In genomic region chr11:34655335-34656008, GRCh38 we compare ENCODE assay signal across 8 cellular contexts. TPM values are rescaled to one million over a fixed set of nuclear protein-coding genes. Genes with fewer than 3 reads are reported as not detected.
A peak's percentile ranks its signal among the peaks of the same experiment; 100 is the strongest.
DNase-seq lines count a peak whose midpoint lies in the region; ATAC-seq and TF ChIP-seq lines count a peak whose summit lies in the region.
"Had no signal": no experiment of that assay in that cellular context is flagged by ENCODE, and none has a peak within 500 bp of the region (broad histone marks: within the 10 kb centered on the region; RNA-seq: fewer than 3 reads in every experiment).

No MANE protein-coding gene starts in this region.

- 37 to 42% (median 40%) methylated on average over 2 of the region's 2 CpGs for WGBS in adrenal gland, 4 donors
- 57% methylated on average over 2 of the region's 2 CpGs for WGBS in suprapubic skin

- TF ChIP-seq RAD21 in HCT116 (IDR thresholded peaks at IDR 0.05; ENCODE audit: low read depth) = no peak

- H3K4me3 ChIP-seq in HCT116 (replicated peaks in 1 of 2; ENCODE audit: low read depth in 1 of 2, low read length in 2 of 2) = no peak overlapping the region
- no peak overlapping the region for H3K4me3 ChIP-seq in adrenal gland
- no peak overlapping the region for H3K4me3 ChIP-seq in suprapubic skin

- H3K27me3 ChIP-seq in HCT116 (ENCODE audit: insufficient read depth, low read length) (no peaks in the 10 kb centered on the region), adrenal gland (no peaks in the 10 kb centered on the region), suprapubic skin (no peaks in the 10 kb centered on the region)

- no peaks in the 10 kb centered on the region for H4K20me1 ChIP-seq in HCT116 (ENCODE audit: insufficient read depth)

- H3K9ac ChIP-seq in HCT116 (ENCODE audit: low read length) = peak overlapping the region; percentile 57

- POLR2A ChIA-PET in HCT116 (lab: Charles Lee) = interaction anchor here (0.6 to 2.8 kb wide), 11 partner anchors 11 to 90 kb away, joined by 3 to 12 read pairs (median 4); partner anchors contain the start of gene EHF

- RAD21 ChIA-PET in HCT116 (lab: Charles Lee; ENCODE audit: low non-redundant PET in 1 of 2, low total read pairs in 2 of 2, uncharacterized antibody in 2 of 2, unreplicated experiment in 2 of 2) = interaction anchor here in 1 of 2 experiments (0.7 to 2.8 kb wide), 4 partner anchors 24 to 69 kb away, joined by 3 to 10 read pairs (median 4); no protein-coding TSS in a partner anchor

- H3K79me2 ChIP-seq in HCT116 (ENCODE audit: insufficient read depth, low read length) = no peaks in the 10 kb centered on the region

- H3K36me3 ChIP-seq in HCT116 (ENCODE audit: control insufficient read depth in 1 of 2, insufficient read depth in 2 of 2, low read length in 2 of 2) = peaks cover 0 to 27% of the 10 kb centered on the region in 2 experiments; a peak in 1 of 4 replicates
- no peaks in the 10 kb centered on the region for H3K36me3 ChIP-seq in adrenal gland (replicated peaks in 1 of 2)
- peaks cover 15% of the 10 kb centered on the region for H3K36me3 ChIP-seq in suprapubic skin

- no TSS peak for BruUV-seq in HCT116 (replicated peaks; lab: Mats Ljungman, UMichigan)

- intact Hi-C loops in HCT116 (cut with micrococcal nuclease) (loop anchor here (2.0 to 10.0 kb wide), 3 partner anchors 25 to 239 kb away; no protein-coding TSS in a partner anchor), adrenal gland (cut with DNase I) (no loop called here)

- TF ChIP-seq POLR2A in HCT116 (IDR thresholded peaks at IDR 0.05; ENCODE audit: borderline replicate concordance, extremely low read depth, insufficient read depth, insufficient read length) (no peak), adrenal gland (IDR thresholded peaks at IDR 0.05) (no peak), suprapubic skin (IDR thresholded peaks at IDR 0.05) (no peak)

- TF ChIP-seq CTCF in HCT116 (IDR thresholded peaks at IDR 0.05 in 2 of 3, conservative IDR thresholded peaks at IDR 0.05 in 1 of 3; ENCODE audit: borderline replicate concordance in 1 of 3, insufficient read depth in 1 of 3, low read depth in 2 of 3, low read length in 2 of 3) (no peak), adrenal gland (IDR thresholded peaks at IDR 0.05) (no peak), suprapubic skin (IDR thresholded peaks at IDR 0.05) (no peak)

- ATAC-seq in HCT116 = no peak

- peaks cover 35 to 60% of the 10 kb centered on the region in 2 experiments for H3K4me1 ChIP-seq in HCT116 (ENCODE audit: control insufficient read depth in 1 of 2, insufficient read depth in 2 of 2, low read length in 2 of 2)
- H3K4me1 ChIP-seq in adrenal gland (replicated peaks in 1 of 2) = peaks cover 15 to 31% of the 10 kb centered on the region in 2 donors
- peaks cover 42% of the 10 kb centered on the region for H3K4me1 ChIP-seq in suprapubic skin

- no peak for TF ChIP-seq EP300 in suprapubic skin (IDR thresholded peaks at IDR 0.05)

- H3K27ac ChIP-seq in HCT116 (ENCODE audit: low read depth, low read length) (peak overlapping the region; percentile 50; the same call in 1 of the 2 replicates), adrenal gland (peak overlapping the region; percentile 3 to 94 (median 83)), suprapubic skin (peak overlapping the region; percentile 85)

- no peaks in the 10 kb centered on the region for H3K9me2 ChIP-seq in HCT116 (ENCODE audit: insufficient read depth)

- DNase-seq in HCT116 (ENCODE audit: low read depth, low spot score) (no peak), adrenal gland (peak in 1 of 7 donors; percentile 57), hepatic stellate cell (ENCODE audit: low spot score) (peak; percentile 20), suprapubic skin (ENCODE audit: low spot score in 2 of 2) (no peak), C1 segment of cervical spinal cord (lab: John Stamatoyannopoulos, UW) (no peak), KG1 (lab: John Stamatoyannopoulos, UW) (no peak)
- no peak for DNase-seq in activated T-cell treated with anti-CD3 and anti-CD28 coated beads, Interleukin-2, amount 50 U/mL, for 48 hours
- DNase-seq: dermis blood vessel endothelial cell had no signal

- CTCF ChIA-PET in HCT116 (lab: Charles Lee) = interaction anchor here (1.3 to 1.6 kb wide), 4 partner anchors 8 to 54 kb away, joined by 3 to 4 read pairs (median 3); no protein-coding TSS in a partner anchor

- peak overlapping the region; percentile 60 for H3K4me2 ChIP-seq in HCT116 (ENCODE audit: low read length)

- H2AFZ ChIP-seq in HCT116 (ENCODE audit: low read depth, low read length, poor library complexity, severe bottlenecking) = no peak overlapping the region

- H3K9me3 ChIP-seq in HCT116 (ENCODE audit: control insufficient read depth in 1 of 2, insufficient read depth in 1 of 2, low read depth in 1 of 2, low read length in 2 of 2) (no peaks in the 10 kb centered on the region), adrenal gland (replicated peaks in 1 of 3) (no peaks in the 10 kb centered on the region), suprapubic skin (no peaks in the 10 kb centered on the region)

TF ChIP-seq in HCT116, 20 proteins besides CTCF, POLR2A, EP300 and RAD21:
- TF ChIP-seq EZH2 (IDR thresholded peaks at IDR 0.05) (no peak), SP1 (IDR thresholded peaks at IDR 0.05; ENCODE audit: low read depth) (no peak), SIN3A (IDR thresholded peaks at IDR 0.05; ENCODE audit: low read depth) (no peak)

RNA-seq across cellular contexts. Expression of gene EHF, which starts 34.6 kb away (rescaled TPM):
- total RNA-seq in HCT116 (2021; ENCODE audit: unreplicated experiment) = 51.5 TPM
- 58.5 and 60.4 TPM in 2 replicates for polyA plus RNA-seq in HCT116 (2012)
- total RNA-seq in adrenal gland = 1 to 10 TPM in 5 of 8 donors, under 1 TPM in 3; 0.43 to 6.8 (median 1.3) TPM
- polyA plus RNA-seq in adrenal gland = under 1 TPM; 0.38 to 0.64 (median 0.40) TPM
- total RNA-seq in suprapubic skin = 100 to 1,000 TPM in 3 of 4 donors, 10 to 100 TPM in 1; 99.2 to 138 (median 118) TPM
